8 cellular contexts compared by ENCODE assay signal in the genomic region with DNA sequence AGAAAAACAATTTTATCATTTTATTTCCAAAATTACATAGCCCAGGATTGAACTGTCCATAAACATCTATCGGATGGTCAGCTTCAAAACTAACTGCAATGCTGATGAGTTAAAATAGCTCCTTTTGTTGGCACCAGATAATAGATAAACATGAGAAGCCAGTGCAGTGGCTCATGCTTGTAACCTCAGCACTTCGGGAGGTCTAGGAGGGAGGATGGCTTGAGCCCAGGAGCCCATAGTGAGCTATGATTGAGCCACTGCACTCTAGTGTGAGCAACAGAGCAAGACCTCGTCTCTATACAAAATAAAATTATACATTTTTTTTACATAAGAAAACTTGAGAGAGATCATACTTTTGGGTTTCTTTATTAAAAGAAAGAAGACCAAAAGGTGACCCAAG. TPM values are rescaled to one million over a fixed set of nuclear protein-coding genes. Genes with fewer than 3 reads are reported as not detected.
DNase-seq lines count a peak whose midpoint lies in the region; ATAC-seq, FAIRE-seq and TF ChIP-seq lines count a peak whose summit lies in the region.

No MANE protein-coding gene starts in this region.

- TSS peak; percentile 60 for BruUV-seq in endothelial cell of umbilical vein (replicated peaks; lab: Mats Ljungman, UMichigan)

- no peaks in the 10 kb centered on the region for H3K36me3 ChIP-seq in endothelial cell of umbilical vein (ENCODE audit: control insufficient read depth in 2 of 2, extremely low read depth in 1 of 2, insufficient read depth in 2 of 2, low read length in 2 of 2)
- no peaks in the 10 kb centered on the region for H3K36me3 ChIP-seq in neural progenitor cell

- H3K4me1 ChIP-seq in endothelial cell of umbilical vein (ENCODE audit: control insufficient read depth, extremely low read depth, insufficient read depth, low read length): peaks cover 11% of the 10 kb centered on the region
- H3K4me1 ChIP-seq in neural progenitor cell: peaks cover 14% of the 10 kb centered on the region

- TF ChIP-seq CTCF in endothelial cell of umbilical vein (IDR thresholded peaks at IDR 0.05; ENCODE audit: extremely low read depth in 1 of 2, insufficient read depth in 1 of 2, low read depth in 1 of 2, low read length in 2 of 2) (no peak), neural progenitor cell (IDR thresholded peaks at IDR 0.05) (no peak), GM20000 (IDR thresholded peaks at IDR 0.05; ENCODE audit: extremely low read depth, missing control alignments) (no peak)

- peaks cover 35% of the 10 kb centered on the region for H3K4me1 Mint-ChIP-seq in neural progenitor cell

- peaks cover 10% of the 10 kb centered on the region for H3F3A ChIP-seq in neural progenitor cell (ENCODE audit: low read depth)

- H3K27ac Mint-ChIP-seq in neural progenitor cell: peak overlapping the region; percentile 2

- TF ChIP-seq POLR2A in endothelial cell of umbilical vein (IDR thresholded peaks at IDR 0.05; ENCODE audit: low read depth, low read length): no peak

- H3K4me3 Mint-ChIP-seq in neural progenitor cell: peak overlapping the region; percentile 1

- FAIRE-seq in endothelial cell of umbilical vein (lab: Jason Lieb, UNC): no peak

- CTCF ChIA-PET in endothelial cell of umbilical vein (lab: Charles Lee): interaction anchor here (0.9 to 6.6 kb wide), 8 partner anchors 9 to 214 kb away, joined by 3 to 55 read pairs (median 4); a partner anchor contains a TSS

- H3K27me3 ChIP-seq in endothelial cell of umbilical vein (ENCODE audit: control insufficient read depth in 2 of 2, insufficient read depth in 2 of 2, low read length in 2 of 2) (no peaks in the 10 kb centered on the region), neural progenitor cell (no peaks in the 10 kb centered on the region)

- peak; percentile 29 for ATAC-seq in GM18517 (IDR thresholded peaks at IDR 0.05; ENCODE audit: unreplicated experiment)
- ATAC-seq in HG02981 (IDR thresholded peaks at IDR 0.05; ENCODE audit: unreplicated experiment): no peak

- no peaks in the 10 kb centered on the region for H3K9me3 ChIP-seq in endothelial cell of umbilical vein (replicated peaks; ENCODE audit: control insufficient read depth, insufficient read depth, low read length)
- no peaks in the 10 kb centered on the region for H3K9me3 ChIP-seq in neural progenitor cell (ENCODE audit: low read depth)

- no peaks in the 10 kb centered on the region for H3K36me3 Mint-ChIP-seq in neural progenitor cell

- H3K9ac ChIP-seq in endothelial cell of umbilical vein (replicated peaks; ENCODE audit: extremely low read depth, insufficient read depth, low read length) (peak overlapping the region; percentile 86), neural progenitor cell (no peak overlapping the region)

- peak; percentile 90 for DNase-seq in OCI-M1 (lab: John Stamatoyannopoulos, UW)
- no peak for DNase-seq in endothelial cell of umbilical vein (ENCODE audit: low read depth, low spot score)
- DNase-seq in neural progenitor cell (ENCODE audit: low spot score): peak; percentile 24
- DNase-seq in HPDE6-E6E7 (ENCODE audit: extremely low spot score): no peak
- no peak for DNase-seq in NCI-H187 treated with DMSO at 0.1 percent for 48 hours (lab: John Stamatoyannopoulos, UW)
- DNase-seq in GM20000 (ENCODE audit: low spot score): no peak

- dilution Hi-C loops in endothelial cell of umbilical vein (cut with MboI; ENCODE audit: extremely low pct_ligation_motif_present, low sequenced_read_pairs): no loop called here

- intact Hi-C loops in endothelial cell of umbilical vein (cut with micrococcal nuclease): loop anchor here (1.0 to 2.0 kb wide), 6 partner anchors 9 to 257 kb away; a partner anchor contains a TSS

- peaks cover 7% of the 10 kb centered on the region for H3K27me3 Mint-ChIP-seq in neural progenitor cell (ENCODE audit: insufficient read depth, low read depth)

- no peaks in the 10 kb centered on the region for H3K9me3 Mint-ChIP-seq in neural progenitor cell

- H4K20me1 ChIP-seq in endothelial cell of umbilical vein (replicated peaks; ENCODE audit: control insufficient read depth, extremely low read depth, insufficient read depth, low read length) (no peaks in the 10 kb centered on the region), neural progenitor cell (ENCODE audit: low read depth) (no peaks in the 10 kb centered on the region)

- no peaks in the 10 kb centered on the region for H3K79me2 ChIP-seq in endothelial cell of umbilical vein (ENCODE audit: control insufficient read depth, insufficient read depth, low read length)
- H3K79me2 ChIP-seq in neural progenitor cell (ENCODE audit: low read depth): no peaks in the 10 kb centered on the region

- peak overlapping the region; percentile 96 for H2AFZ ChIP-seq in endothelial cell of umbilical vein (ENCODE audit: low read depth, low read length)
- no peak overlapping the region for H2AFZ ChIP-seq in neural progenitor cell (replicated peaks)

- H3K4me2 ChIP-seq in endothelial cell of umbilical vein (ENCODE audit: insufficient read depth, low read length) (peak overlapping the region; percentile 76), neural progenitor cell (peak overlapping the region; percentile 97)

- no peaks in the 10 kb centered on the region for H3K9me1 ChIP-seq in endothelial cell of umbilical vein (replicated peaks; ENCODE audit: control insufficient read depth, extremely low read depth, insufficient read depth, low read length)

- POLR2A ChIA-PET in endothelial cell of umbilical vein (lab: Charles Lee): interaction anchor here (0.5 to 1.8 kb wide), 2 partner anchors 34 to 41 kb away, joined by 5 to 8 read pairs; a partner anchor contains a TSS

- peak overlapping the region; percentile 95 for H3K27ac ChIP-seq in endothelial cell of umbilical vein (ENCODE audit: insufficient read depth, low read depth, low read length)
- H3K27ac ChIP-seq in neural progenitor cell: no peak overlapping the region

- H3K4me3 ChIP-seq in endothelial cell of umbilical vein (replicated peaks in 1 of 3; ENCODE audit: insufficient read depth in 1 of 3, low read depth in 1 of 3, low read length in 3 of 3) (peak overlapping the region in 1 of 3 experiments; percentile 57), neural progenitor cell (peak overlapping the region; percentile 70)

TF ChIP-seq in endothelial cell of umbilical vein, 7 proteins besides CTCF, POLR2A, EP300 and RAD21:
- TF ChIP-seq, protein P1, sequence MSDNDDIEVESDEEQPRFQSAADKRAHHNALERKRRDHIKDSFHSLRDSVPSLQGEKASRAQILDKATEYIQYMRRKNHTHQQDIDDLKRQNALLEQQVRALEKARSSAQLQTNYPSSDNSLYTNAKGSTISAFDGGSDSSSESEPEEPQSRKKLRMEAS (IDR thresholded peaks at IDR 0.05; ENCODE audit: insufficient read depth, insufficient read length): no peak

RNA-seq across cellular contexts. Expression of a gene that starts 34.6 kb away (rescaled TPM):
- total RNA-seq in endothelial cell of umbilical vein (7.3 and 8.0 TPM in 2 replicates), neural progenitor cell (ENCODE audit: low replicate concordance) (41.9 and 85.3 TPM in 2 replicates)
- polyA plus RNA-seq in endothelial cell of umbilical vein: 5.9 and 6.1 TPM in 2 replicates
- 4.4 and 5.6 TPM in 2 replicates for polyA plus RNA-seq in endothelial cell of umbilical vein (2011; cell fraction: cytosol; rRNA removed)
- 5.6 and 7.8 TPM in 2 replicates for polyA plus RNA-seq in endothelial cell of umbilical vein (2011; cell fraction: nucleus; rRNA removed)
- 6.7 and 8.1 TPM in 2 replicates for polyA plus RNA-seq in endothelial cell of umbilical vein (2012)
- polyA minus RNA-seq in endothelial cell of umbilical vein: 2.2 and 4.9 TPM in 2 replicates
- polyA minus RNA-seq in endothelial cell of umbilical vein (2011; cell fraction: cytosol; rRNA and poly(A)+ RNA removed): 111 TPM
- 2.1 and 3.1 TPM in 2 replicates for polyA minus RNA-seq in endothelial cell of umbilical vein (2011; cell fraction: nucleus; rRNA and poly(A)+ RNA removed)

RNA-seq across cellular contexts. Expression of a gene that starts 38.6 kb away (rescaled TPM):
- total RNA-seq in endothelial cell of umbilical vein: 28.8 and 30.6 TPM in 2 replicates
- polyA plus RNA-seq in endothelial cell of umbilical vein: 13.4 and 15.2 TPM in 2 replicates
- polyA plus RNA-seq in endothelial cell of umbilical vein (2011; cell fraction: cytosol; rRNA removed): 11.6 and 12.4 TPM in 2 replicates
- 42.3 and 43.2 TPM in 2 replicates for polyA plus RNA-seq in endothelial cell of umbilical vein (2011; cell fraction: nucleus; rRNA removed)
- 12.1 and 20.8 TPM in 2 replicates for polyA plus RNA-seq in endothelial cell of umbilical vein (2012)
- 18.4 and 26.6 TPM in 2 replicates for polyA minus RNA-seq in endothelial cell of umbilical vein
- polyA minus RNA-seq in endothelial cell of umbilical vein (2011; cell fraction: cytosol; rRNA and poly(A)+ RNA removed): 9.5 TPM
- 17.7 and 23.9 TPM in 2 replicates for polyA minus RNA-seq in endothelial cell of umbilical vein (2011; cell fraction: nucleus; rRNA and poly(A)+ RNA removed)
- total RNA-seq in neural progenitor cell (ENCODE audit: low replicate concordance): 12.2 and 17.3 TPM in 2 replicates

Comparison
In these comparisons a context has a peak if more than half of its experiments do, and no peak if none do; other contexts are left out.
1. DNase-seq: peak in OCI-M1 (single experiment) and neural progenitor cell (single experiment); none in endothelial cell of umbilical vein (single experiment), HPDE6-E6E7 (single experiment), NCI-H187 treated with DMSO at 0.1 percent for 48 hours (single experiment) and GM20000 (single experiment).